29 cellular contexts compared by ENCODE assay signal in genomic region chr2:213429516-213429915, GRCh38.
DNase-seq lines count a peak whose midpoint lies in the region; ATAC-seq and TF ChIP-seq lines count a peak whose summit lies in the region.
"Had no signal": no experiment of that assay in that cellular context is flagged by ENCODE, and none has a peak within 500 bp of the region (broad histone marks: within the 10 kb centered on the region; RNA-seq: fewer than 3 reads in every experiment).

No MANE protein-coding gene starts in this region.

- no TSS peak for BruUV-seq in IMR-90 (replicated peaks; lab: Mats Ljungman, UMichigan)

- no peak overlapping the region for H3K9ac ChIP-seq in IMR-90 (ENCODE audit: low read depth, low read length)
- H3K9ac ChIP-seq: BLaER1, KMS-11 had no signal

- H3K23ac ChIP-seq in IMR-90 (ENCODE audit: low read depth, low read length) = no peak overlapping the region

- CTCF ChIA-PET in IMR-90 (lab: Yijun Ruan, JAX) = no interaction called here

- in situ Hi-C loops in IMR-90 (cut with MboI; ENCODE audit: low sequenced_read_pairs) = no loop called here

- H3K79me1 ChIP-seq in IMR-90 (ENCODE audit: low read depth in 1 of 2, low read length in 2 of 2) = no peaks in the 10 kb centered on the region

- TF ChIP-seq POLR2A in IMR-90 (IDR thresholded peaks at IDR 0.05; ENCODE audit: low read depth, low read length) = no peak

- H3K27ac ChIP-seq in IMR-90 (ENCODE audit: insufficient read depth, low read length) = no peak overlapping the region
- no peak overlapping the region for H3K27ac ChIP-seq in WERI-Rb-1
- H3K27ac ChIP-seq: BLaER1, KMS-11, SK-N-MC, spleen, uterus had no signal

- H3K4ac ChIP-seq in IMR-90 (ENCODE audit: low read depth, low read length) = no peak overlapping the region

- no peak overlapping the region for H2BK15ac ChIP-seq in IMR-90 (ENCODE audit: low read depth, low read length)

- no peak overlapping the region for H3K18ac ChIP-seq in IMR-90 (ENCODE audit: low read depth, low read length)

- TF ChIP-seq CTCF in IMR-90 (conservative IDR thresholded peaks at IDR 0.05; ENCODE audit: low read depth, low read length) (no peak), kidney epithelial cell (IDR thresholded peaks at IDR 0.05; ENCODE audit: insufficient read depth, low read length, poor library complexity, severe bottlenecking) (no peak), foreskin fibroblast (IDR thresholded peaks at IDR 0.05; ENCODE audit: low read depth, low read length) (no peak), WERI-Rb-1 (IDR thresholded peaks at IDR 0.05; ENCODE audit: low read depth, low read length) (no peak)

- intact Hi-C loops in IMR-90 (cut with micrococcal nuclease) = no loop called here

- H2BK5ac ChIP-seq in IMR-90 (ENCODE audit: low read depth, low read length, poor library complexity, severe bottlenecking) = no peak overlapping the region

- DNase-seq in EH (ENCODE audit: low read depth) (peak; percentile 22), IMR-90 (peak; percentile 7), astrocyte of the hippocampus (ENCODE audit: low read depth, low spot score) (peak; percentile 33), kidney epithelial cell (ENCODE audit: low read depth) (peak; percentile 10), foreskin fibroblast (no peak), WERI-Rb-1 (no peak), left lobe of liver (ENCODE audit: low spot score) (no peak), globus pallidus (ENCODE audit: low spot score) (no peak)
- DNase-seq: activated CD4-positive, alpha-beta T cell treated with anti-CD3 and anti-CD28 coated beads for 48 hours; activated naive CD4-positive, alpha-beta T cell treated with Interleukin-2 at 50 U/mL for 16 hours; activated T-cell treated with anti-CD3 and anti-CD28 coated beads, Interleukin-2, amount 50 U/mL, for 48 hours; amygdala; central memory CD4-positive, alpha-beta T cell; COR-L47; dermis blood vessel endothelial cell; DND-41; left ventricle myocardium superior; midbrain; naive thymus-derived CD8-positive, alpha-beta T cell; NCI-H187; retina; RPMI8226; spleen; stimulated activated CD4-positive, alpha-beta T cell treated with anti-CD3 and anti-CD28 coated beads, Interleukin-2, amount 100 ng/mL, for 48 hours; uterus had no signal

- H4K5ac ChIP-seq in IMR-90 (ENCODE audit: low read depth, low read length) = no peak overlapping the region

- no peak overlapping the region for H3K14ac ChIP-seq in IMR-90 (replicated peaks; ENCODE audit: low read depth, low read length)

- 0 out of 2 replicates have a peak overlapping the region, but pooled peaks have one; percentile 2 for H2BK120ac ChIP-seq in IMR-90 (ENCODE audit: low read depth, low read length)

- H3K56ac ChIP-seq in IMR-90 (ENCODE audit: extremely low read depth, insufficient read depth, low read length) = no peak overlapping the region

- ATAC-seq in IMR-90 (ENCODE audit: low read depth) (no peak), left lobe of liver (no peak)
- ATAC-seq: left ventricle myocardium superior; naive thymus-derived CD8-positive, alpha-beta T cell; stimulated activated effector memory CD8-positive, alpha-beta T cell treated with anti-CD3 and anti-CD28 coated beads, Interleukin-12 subunit alpha, Interleukin-12 subunit beta, amount 100 ng/mL, for 72 hours had no signal

- POLR2A ChIA-PET in IMR-90 (lab: Charles Lee; ENCODE audit: unreplicated experiment) = no interaction called here

- 40% methylated on average over 1 of the region's 2 CpGs; no CpG with 5 or more reads in 1 of the 2 experiments for WGBS in IMR-90 (ENCODE audit: extremely low coverage in 2 of 2, insufficient read length in 1 of 2), 2 experiments

- no peaks in the 10 kb centered on the region for H4K20me1 ChIP-seq in IMR-90 (ENCODE audit: insufficient read depth, low read length)
- H4K20me1 ChIP-seq: BLaER1 had no signal

- dilution Hi-C loops in IMR-90 (cut with HindIII; ENCODE audit: low sequenced_read_pairs, unreplicated experiment) = no loop called here

- H2BK20ac ChIP-seq in IMR-90 (ENCODE audit: low read depth, low read length) = no peak overlapping the region

- H4K91ac ChIP-seq in IMR-90 (ENCODE audit: insufficient read depth, low read depth, low read length) = no peak overlapping the region

- no peak for TF ChIP-seq RAD21 in IMR-90 (IDR thresholded peaks at IDR 0.05; ENCODE audit: low read length)

- no peaks in the 10 kb centered on the region for H3K36me3 ChIP-seq in IMR-90 (ENCODE audit: control insufficient read depth, insufficient read depth, low read length)
- H3K36me3 ChIP-seq in kidney epithelial cell (ENCODE audit: control insufficient read depth, insufficient read depth, low read length) = no peaks in the 10 kb centered on the region
- H3K36me3 ChIP-seq in WERI-Rb-1 = no peaks in the 10 kb centered on the region
- H3K36me3 ChIP-seq: BLaER1, spleen had no signal

- no peaks in the 10 kb centered on the region for H3K9me1 ChIP-seq in IMR-90 (ENCODE audit: insufficient read depth, low read length)

- H4K8ac ChIP-seq in IMR-90 (ENCODE audit: low read depth in 2 of 2, low read length in 2 of 2) = no peak overlapping the region

- no peak overlapping the region for H3K4me3 ChIP-seq in IMR-90 (ENCODE audit: insufficient read depth, low read depth, low read length)
- no peak overlapping the region for H3K4me3 ChIP-seq in kidney epithelial cell (ENCODE audit: low read depth, low read length)
- H3K4me3 ChIP-seq in foreskin fibroblast (ENCODE audit: low read depth in 1 of 2, low read length in 2 of 2) = no peak overlapping the region
- H3K4me3 ChIP-seq in WERI-Rb-1 (ENCODE audit: low read depth, low read length) = no peak overlapping the region
- H3K4me3 ChIP-seq: BLaER1, SK-N-MC, spleen, uterus had no signal

- H3K4me2 ChIP-seq in IMR-90 (ENCODE audit: low read depth, low read length) = no peak overlapping the region
- H3K4me2 ChIP-seq: BLaER1, KMS-11 had no signal

- no peaks in the 10 kb centered on the region for H3K9me3 ChIP-seq in IMR-90 (ENCODE audit: control insufficient read depth, insufficient read depth, low read length)
- no peaks in the 10 kb centered on the region for H3K9me3 ChIP-seq in WERI-Rb-1 (ENCODE audit: severe bottlenecking)

- no peak overlapping the region for H2AK5ac ChIP-seq in IMR-90 (ENCODE audit: low read depth, low read length)

- H2AFZ ChIP-seq in IMR-90 (replicated peaks; ENCODE audit: low read length, poor library complexity) = no peak overlapping the region

- no peak overlapping the region for H2AK9ac ChIP-seq in IMR-90 (replicated peaks; ENCODE audit: low read depth, low read length, poor library complexity)

- H3K27me3 ChIP-seq in IMR-90 (ENCODE audit: control insufficient read depth, insufficient read depth, low read length) (no peaks in the 10 kb centered on the region), kidney epithelial cell (ENCODE audit: control insufficient read depth, insufficient read depth, low read length) (no peaks in the 10 kb centered on the region), WERI-Rb-1 (ENCODE audit: insufficient read depth, low read depth, severe bottlenecking) (no peaks in the 10 kb centered on the region)
- H3K27me3 ChIP-seq: BLaER1, spleen, uterus had no signal

- H3K4me1 ChIP-seq in IMR-90 (ENCODE audit: control insufficient read depth, insufficient read depth, low read length) = no peaks in the 10 kb centered on the region
- H3K4me1 ChIP-seq: BLaER1, spleen, uterus had no signal

TF ChIP-seq in IMR-90, 13 proteins besides CTCF, POLR2A, EP300 and RAD21:
- no peak for TF ChIP-seq MAZ (IDR thresholded peaks at IDR 0.05; ENCODE audit: borderline replicate concordance, low read depth, low read length)
- TF ChIP-seq CHD1 (IDR thresholded peaks at IDR 0.05; ENCODE audit: low read depth, low read length) = no peak
- TF ChIP-seq MXI1 (IDR thresholded peaks at IDR 0.05; ENCODE audit: borderline replicate concordance, low read depth, low read length) = no peak

Comparison
In these comparisons a context has a peak if more than half of its experiments do, and no peak if none do; other contexts are left out.
1. DNase-seq: peak in EH (single experiment), IMR-90 (single experiment), astrocyte of the hippocampus (single experiment) and kidney epithelial cell (single experiment); none in foreskin fibroblast (0 of 2), WERI-Rb-1 (single experiment), left lobe of liver (single experiment) and globus pallidus (single experiment).